23 cellular contexts compared by ENCODE assay signal in genomic region chr14:80507292-80507869, GRCh38.
DNase-seq lines count a peak whose midpoint lies in the region; ATAC-seq lines count a peak whose summit lies in the region.
"Had no signal": no experiment of that assay in that cellular context is flagged by ENCODE, and none has a peak within 500 bp of the region (broad histone marks: within the 10 kb centered on the region; RNA-seq: fewer than 3 reads in every experiment).

No MANE protein-coding gene starts in this region.

- H3K4me1 Mint-ChIP-seq in activated T-cell treated with anti-CD3 and anti-CD28 coated beads, Interleukin-2, amount 50 U/mL, for 72 hours (ENCODE audit: low read depth): peaks cover 7% of the 10 kb centered on the region
- H3K4me1 Mint-ChIP-seq in stimulated activated naive CD8-positive, alpha-beta T cell treated with anti-CD3 and anti-CD28 coated beads, Interleukin-15, amount 100 ng/mL, for 72 hours: no peaks in the 10 kb centered on the region
- H3K4me1 Mint-ChIP-seq in stimulated activated effector memory CD8-positive, alpha-beta T cell treated with anti-CD3 and anti-CD28 coated beads, Interleukin-12 subunit alpha, Interleukin-12 subunit beta, amount 100 ng/mL, for 72 hours: no peaks in the 10 kb centered on the region
- H3K4me1 Mint-ChIP-seq: CD14-positive monocyte; CD4-positive, alpha-beta memory T cell; CD8-positive, alpha-beta memory T cell had no signal

- H3K9me3 Mint-ChIP-seq in activated T-cell treated with anti-CD3 and anti-CD28 coated beads, Interleukin-2, amount 50 U/mL, for 72 hours: peaks cover 3 to 4% of the 10 kb centered on the region in 2 donors
- H3K9me3 Mint-ChIP-seq in stimulated activated naive CD8-positive, alpha-beta T cell treated with anti-CD3 and anti-CD28 coated beads, Interleukin-15, amount 100 ng/mL, for 72 hours: peaks cover 15 to 28% of the 10 kb centered on the region in 2 donors
- peaks cover 16% of the 10 kb centered on the region for H3K9me3 Mint-ChIP-seq in stimulated activated effector memory CD8-positive, alpha-beta T cell treated with anti-CD3 and anti-CD28 coated beads, Interleukin-12 subunit alpha, Interleukin-12 subunit beta, amount 100 ng/mL, for 72 hours

- no peak for DNase-seq in activated T-cell treated with anti-CD3 and anti-CD28 coated beads, Interleukin-2, amount 50 U/mL, for 72 hours
- no peak for DNase-seq in activated T-cell treated with anti-CD3 and anti-CD28 coated beads for 4 hours
- no peak for DNase-seq in stimulated activated naive CD8-positive, alpha-beta T cell treated with anti-CD3 and anti-CD28 coated beads, Interleukin-15, amount 100 ng/mL, for 72 hours
- DNase-seq in stimulated activated naive CD8-positive, alpha-beta T cell treated with anti-CD3 and anti-CD28 coated beads, Interleukin-15, Interleukin-2, amounts not matched to agents 100 U/mL and 50 U/mL, for 24 hours: no peak
- DNase-seq in stimulated activated effector memory CD8-positive, alpha-beta T cell treated with anti-CD3 and anti-CD28 coated beads, Interleukin-12 subunit alpha, Interleukin-12 subunit beta, amount 100 ng/mL, for 72 hours (ENCODE audit: low spot score in 2 of 2): no peak
- DNase-seq: 8988T; ACHN; BE2C; C1 segment of cervical spinal cord; CD4-positive, alpha-beta memory T cell; CD4-positive, CD25-positive, alpha-beta regulatory T cell; CD8-positive, alpha-beta memory T cell; COR-L47; DMS 273 treated with DMSO at 0.1 percent for 48 hours; DMS153; DMS53; DMS79; DND-41; EL; GDM1 had no signal

- H3K27me3 Mint-ChIP-seq in activated T-cell treated with anti-CD3 and anti-CD28 coated beads, Interleukin-2, amount 50 U/mL, for 72 hours (ENCODE audit: low read depth): no peaks in the 10 kb centered on the region
- H3K27me3 Mint-ChIP-seq in stimulated activated naive CD8-positive, alpha-beta T cell treated with anti-CD3 and anti-CD28 coated beads, Interleukin-15, amount 100 ng/mL, for 72 hours: no peaks in the 10 kb centered on the region
- H3K27me3 Mint-ChIP-seq: CD4-positive, alpha-beta memory T cell; CD4-positive, CD25-positive, alpha-beta regulatory T cell; CD8-positive, alpha-beta memory T cell had no signal

- H3K27ac Mint-ChIP-seq in activated T-cell treated with anti-CD3 and anti-CD28 coated beads, Interleukin-2, amount 50 U/mL, for 72 hours: no peak overlapping the region
- H3K27ac Mint-ChIP-seq in stimulated activated naive CD8-positive, alpha-beta T cell treated with anti-CD3 and anti-CD28 coated beads, Interleukin-15, amount 100 ng/mL, for 72 hours: no peak overlapping the region
- H3K27ac Mint-ChIP-seq in stimulated activated effector memory CD8-positive, alpha-beta T cell treated with anti-CD3 and anti-CD28 coated beads, Interleukin-12 subunit alpha, Interleukin-12 subunit beta, amount 100 ng/mL, for 72 hours: no peak overlapping the region
- H3K27ac Mint-ChIP-seq: CD14-positive monocyte; CD4-positive, alpha-beta memory T cell; CD4-positive, CD25-positive, alpha-beta regulatory T cell; CD8-positive, alpha-beta memory T cell had no signal

- peak; percentile 73 to 86 for ATAC-seq in activated T-cell treated with anti-CD3 and anti-CD28 coated beads, Interleukin-2, amount 50 U/mL, for 72 hours (replicated peaks in 1 of 2)
- ATAC-seq in stimulated activated naive CD8-positive, alpha-beta T cell treated with anti-CD3 and anti-CD28 coated beads, Interleukin-15, amount 100 ng/mL, for 72 hours: peak; percentile 61
- ATAC-seq in stimulated activated naive CD8-positive, alpha-beta T cell treated with anti-CD3 and anti-CD28 coated beads, Interleukin-15, Interleukin-2, amounts not matched to agents 100 U/mL and 50 U/mL, for 24 hours: no peak
- ATAC-seq in stimulated activated effector memory CD8-positive, alpha-beta T cell treated with anti-CD3 and anti-CD28 coated beads, Interleukin-12 subunit alpha, Interleukin-12 subunit beta, amount 100 ng/mL, for 72 hours: peak; percentile 37
- ATAC-seq in HG02588 (IDR thresholded peaks at IDR 0.05; ENCODE audit: unreplicated experiment): no peak
- ATAC-seq: GM12878 had no signal

- H3K4me3 Mint-ChIP-seq in activated T-cell treated with anti-CD3 and anti-CD28 coated beads, Interleukin-2, amount 50 U/mL, for 72 hours: no peak overlapping the region
- H3K4me3 Mint-ChIP-seq in stimulated activated naive CD8-positive, alpha-beta T cell treated with anti-CD3 and anti-CD28 coated beads, Interleukin-15, amount 100 ng/mL, for 72 hours: no peak overlapping the region
- no peak overlapping the region for H3K4me3 Mint-ChIP-seq in stimulated activated effector memory CD8-positive, alpha-beta T cell treated with anti-CD3 and anti-CD28 coated beads, Interleukin-12 subunit alpha, Interleukin-12 subunit beta, amount 100 ng/mL, for 72 hours
- H3K4me3 Mint-ChIP-seq: CD14-positive monocyte; CD4-positive, alpha-beta memory T cell; CD4-positive, CD25-positive, alpha-beta regulatory T cell; CD8-positive, alpha-beta memory T cell had no signal

- no peaks in the 10 kb centered on the region for H3K36me3 Mint-ChIP-seq in activated T-cell treated with anti-CD3 and anti-CD28 coated beads, Interleukin-2, amount 50 U/mL, for 72 hours (ENCODE audit: insufficient read depth in 2 of 2)
- no peaks in the 10 kb centered on the region for H3K36me3 Mint-ChIP-seq in stimulated activated effector memory CD8-positive, alpha-beta T cell treated with anti-CD3 and anti-CD28 coated beads, Interleukin-12 subunit alpha, Interleukin-12 subunit beta, amount 100 ng/mL, for 72 hours

Comparison
In these comparisons a context has a peak if more than half of its experiments do, and no peak if none do; other contexts are left out.
1. ATAC-seq: peak in activated T-cell treated with anti-CD3 and anti-CD28 coated beads, Interleukin-2, amount 50 U/mL, for 72 hours (2 of 2), stimulated activated naive CD8-positive, alpha-beta T cell treated with anti-CD3 and anti-CD28 coated beads, Interleukin-15, amount 100 ng/mL, for 72 hours (single experiment) and stimulated activated effector memory CD8-positive, alpha-beta T cell treated with anti-CD3 and anti-CD28 coated beads, Interleukin-12 subunit alpha, Interleukin-12 subunit beta, amount 100 ng/mL, for 72 hours (single experiment); none in stimulated activated naive CD8-positive, alpha-beta T cell treated with anti-CD3 and anti-CD28 coated beads, Interleukin-15, Interleukin-2, amounts not matched to agents 100 U/mL and 50 U/mL, for 24 hours (single experiment) and HG02588 (single experiment).